In the genomic region with DNA sequence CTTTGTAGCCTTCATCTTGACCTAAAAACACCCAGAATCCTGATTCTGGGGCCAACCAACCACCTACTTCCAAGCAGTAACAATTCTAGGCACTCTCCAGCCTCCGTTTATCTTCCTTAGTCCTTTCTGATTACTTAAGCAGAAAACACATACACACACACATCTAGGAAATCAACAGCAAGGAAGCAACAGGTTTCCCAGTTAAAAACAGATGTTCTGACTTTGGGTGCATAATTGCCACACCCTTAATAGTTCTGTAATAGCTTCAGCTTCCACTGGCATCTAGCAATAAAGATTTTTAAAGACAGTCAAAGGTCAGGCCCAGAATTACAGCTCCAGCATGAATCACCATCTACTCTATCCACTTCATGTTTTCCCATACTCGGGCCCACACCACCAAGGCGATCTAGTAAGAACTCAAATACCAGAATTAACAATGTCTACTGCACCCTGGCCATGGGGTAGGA, we compare ENCODE assay signal across 8 cellular contexts. TPM values are rescaled to one million over a fixed set of nuclear protein-coding genes. Genes with fewer than 3 reads are reported as not detected.
DNase-seq lines count a peak whose midpoint lies in the region; ATAC-seq, FAIRE-seq and TF ChIP-seq lines count a peak whose summit lies in the region.

No MANE protein-coding gene starts in this region.

- peaks cover 71% of the 10 kb centered on the region for H4K20me1 ChIP-seq in neural progenitor cell (ENCODE audit: low read depth)

- in situ Hi-C loops in G401 (cut with HindIII; ENCODE audit: low sequenced_read_pairs): no loop called here

- H3F3A ChIP-seq in neural progenitor cell (ENCODE audit: low read depth): peaks cover 6% of the 10 kb centered on the region

- CTCF ChIA-PET in CD4-positive, alpha-beta memory T cell (lab: Charles Lee; ENCODE audit: partially characterized antibody): no interaction called here

- H3K27ac Mint-ChIP-seq in CD4-positive, alpha-beta memory T cell: peak overlapping the region; percentile 19 to 98 (median 84)
- peak overlapping the region; percentile 87 for H3K27ac Mint-ChIP-seq in chondrocyte (ENCODE audit: unreplicated experiment)
- no peak overlapping the region for H3K27ac Mint-ChIP-seq in neural progenitor cell

- no peaks in the 10 kb centered on the region for H3K27me3 ChIP-seq in CD4-positive, alpha-beta memory T cell (ENCODE audit: insufficient read depth, low read length)
- H3K27me3 ChIP-seq in neural progenitor cell (no peaks in the 10 kb centered on the region), pancreas (no peaks in the 10 kb centered on the region)

- FAIRE-seq in pancreas (lab: Jason Lieb, UNC): no peak

- H3K9me3 Mint-ChIP-seq in CD4-positive, alpha-beta memory T cell: no peaks in the 10 kb centered on the region
- H3K9me3 Mint-ChIP-seq in chondrocyte (ENCODE audit: low read depth) (no peaks in the 10 kb centered on the region), neural progenitor cell (no peaks in the 10 kb centered on the region)

- H3K4me2 ChIP-seq in neural progenitor cell: no peak overlapping the region

- H3K79me2 ChIP-seq in neural progenitor cell (ENCODE audit: low read depth): peaks cover 72% of the 10 kb centered on the region

- peak overlapping the region in 6 of 8 donors; percentile 60 to 99 (median 74) for H3K4me3 Mint-ChIP-seq in CD4-positive, alpha-beta memory T cell
- peak overlapping the region; percentile 89 for H3K4me3 Mint-ChIP-seq in chondrocyte (ENCODE audit: unreplicated experiment)
- H3K4me3 Mint-ChIP-seq in neural progenitor cell: peak overlapping the region; percentile 53

- H3K4me1 Mint-ChIP-seq in CD4-positive, alpha-beta memory T cell: peaks cover 61 to 89% (median 74%) of the 10 kb centered on the region in 4 donors
- H3K4me1 Mint-ChIP-seq in chondrocyte (ENCODE audit: low read depth): peaks cover 71% of the 10 kb centered on the region
- H3K4me1 Mint-ChIP-seq in neural progenitor cell: peaks cover 18% of the 10 kb centered on the region

- peaks cover 4 to 34% of the 10 kb centered on the region in 2 donors for H3K36me3 Mint-ChIP-seq in CD4-positive, alpha-beta memory T cell
- peaks cover 4% of the 10 kb centered on the region for H3K36me3 Mint-ChIP-seq in chondrocyte (ENCODE audit: low read depth)
- H3K36me3 Mint-ChIP-seq in neural progenitor cell: peaks cover 25% of the 10 kb centered on the region

- peaks cover 68% of the 10 kb centered on the region for H3K4me1 ChIP-seq in CD4-positive, alpha-beta memory T cell (ENCODE audit: insufficient read depth, low read length)
- H3K4me1 ChIP-seq in neural progenitor cell: peaks cover 8% of the 10 kb centered on the region
- peaks cover 16 to 33% (median 16%) of the 10 kb centered on the region in 3 donors for H3K4me1 ChIP-seq in pancreas

- intact Hi-C loops in CD4-positive, alpha-beta memory T cell (cut with micrococcal nuclease): loop anchor here (10.0 kb wide), 1 partner anchor 468 kb away; no protein-coding TSS in a partner anchor
- intact Hi-C loops in pancreas (cut with DNase I): no loop called here

- H3K36me3 ChIP-seq in CD4-positive, alpha-beta memory T cell (ENCODE audit: insufficient read depth, low read length): no peaks in the 10 kb centered on the region
- H3K36me3 ChIP-seq in neural progenitor cell (no peaks in the 10 kb centered on the region), pancreas (no peaks in the 10 kb centered on the region)

- no peaks in the 10 kb centered on the region for H3K27me3 Mint-ChIP-seq in CD4-positive, alpha-beta memory T cell
- H3K27me3 Mint-ChIP-seq in chondrocyte (ENCODE audit: low read depth): no peaks in the 10 kb centered on the region
- H3K27me3 Mint-ChIP-seq in neural progenitor cell (ENCODE audit: insufficient read depth, low read depth): peaks cover 3% of the 10 kb centered on the region

- DNase-seq in CD4-positive, alpha-beta memory T cell: no peak
- DNase-seq in LoVo (ENCODE audit: low spot score) (peak; percentile 85), chondrocyte (ENCODE audit: low spot score) (no peak), neural progenitor cell (ENCODE audit: low spot score) (no peak), pons (ENCODE audit: low spot score) (no peak), G401 (ENCODE audit: low spot score) (no peak), pancreas (no peak)

- no peaks in the 10 kb centered on the region for H3K9me3 ChIP-seq in CD4-positive, alpha-beta memory T cell (ENCODE audit: control insufficient read depth in 1 of 2, low read length in 2 of 2)
- H3K9me3 ChIP-seq in neural progenitor cell (ENCODE audit: low read depth) (no peaks in the 10 kb centered on the region), pancreas (no peaks in the 10 kb centered on the region)

- TF ChIP-seq CTCF in chondrocyte (IDR thresholded peaks at IDR 0.05) (no peak), neural progenitor cell (IDR thresholded peaks at IDR 0.05) (no peak), pancreas (IDR thresholded peaks at IDR 0.05) (no peak)

- H3K4me3 ChIP-seq in CD4-positive, alpha-beta memory T cell (ENCODE audit: low read length in 2 of 2): no peak overlapping the region
- no peak overlapping the region for H3K4me3 ChIP-seq in neural progenitor cell
- no peak overlapping the region for H3K4me3 ChIP-seq in pancreas

- H3K27ac ChIP-seq in CD4-positive, alpha-beta memory T cell (ENCODE audit: low read depth, low read length): peak overlapping the region; percentile 15
- H3K27ac ChIP-seq in neural progenitor cell: no peak overlapping the region
- H3K27ac ChIP-seq in pancreas: no peak overlapping the region

- H2AFZ ChIP-seq in neural progenitor cell (replicated peaks): no peak overlapping the region

- WGBS in pancreas, 2 donors: 54 to 60% methylated on average over 3 of the region's 3 CpGs

- H3K9ac ChIP-seq in neural progenitor cell: no peak overlapping the region

- POLR2A ChIA-PET in CD4-positive, alpha-beta memory T cell (lab: Charles Lee; ENCODE audit: partially characterized antibody): no interaction called here

- ATAC-seq in GM18502 (IDR thresholded peaks at IDR 0.05; ENCODE audit: poor library complexity, unreplicated experiment) (no peak), pancreas (no peak)

RNA-seq across cellular contexts. Expression of gene ARHGAP17, which starts 2.6 kb away (rescaled TPM):
- total RNA-seq in CD4-positive, alpha-beta memory T cell: 10 to 100 TPM; 62.6 to 62.8 TPM
- 10 to 100 TPM; 12.0 to 35.0 TPM for polyA plus RNA-seq in CD4-positive, alpha-beta memory T cell
- 74.7 to 85.4 TPM (median 75.2 TPM) in 3 replicates for total RNA-seq in chondrocyte
- total RNA-seq in neural progenitor cell (ENCODE audit: low replicate concordance): 33.1 and 53.9 TPM in 2 replicates
- total RNA-seq in G401 (2014; rRNA removed; shearing (Covaris generic)): 11.7 and 14.4 TPM in 2 replicates
- total RNA-seq in pancreas: 10 to 100 TPM; 15.2 to 44.5 (median 24.1) TPM
- 10 to 100 TPM; 27.3 to 39.9 TPM for polyA plus RNA-seq in pancreas
